1 cellular context compared by ENCODE assay signal in genomic region chr14:22554706-22555572, GRCh38.
A peak's percentile ranks its signal among the peaks of the same experiment; 100 is the strongest.
TF ChIP-seq lines count a peak whose summit lies in the region.

No MANE protein-coding gene starts in this region.

TF ChIP-seq in GM12878, 131 proteins besides CTCF, POLR2A, EP300 and RAD21:
- TF ChIP-seq NR2C1 (IDR thresholded peaks at IDR 0.05) (0 out of 2 replicates have a peak, but pooled peaks have one; percentile 15), PAX5 (IDR thresholded peaks at IDR 0.05; ENCODE audit: borderline replicate concordance, low read depth, low read length) (no peak), MEF2A (IDR thresholded peaks at IDR 0.05; ENCODE audit: insufficient read depth, low read depth, low read length) (no peak), TARDBP (IDR thresholded peaks at IDR 0.05; ENCODE audit: borderline replicate concordance) (no peak), SREBF1 (IDR thresholded peaks at IDR 0.05; ENCODE audit: low read length) (no peak), BCL3 (IDR thresholded peaks at IDR 0.05; ENCODE audit: borderline replicate concordance, insufficient read depth, low read depth, low read length, poor library complexity, severe bottlenecking) (no peak), NR2F1 (conservative IDR thresholded peaks at IDR 0.05) (peak; percentile 55), MEF2B (IDR thresholded peaks at IDR 0.05; ENCODE audit: partially characterized antibody, poor library complexity, severe bottlenecking) (peak; percentile 94), SREBF2 (IDR thresholded peaks at IDR 0.05; ENCODE audit: low read length) (no peak), ZNF592 (IDR thresholded peaks at IDR 0.05) (peak; percentile 79), CBX3 (IDR thresholded peaks at IDR 0.05; ENCODE audit: borderline replicate concordance, low read depth) (no peak), PRDM15 (CRISPR knock-in tag; IDR thresholded peaks at IDR 0.05) (0 out of 2 replicates have a peak, but pooled peaks have one; percentile 26), ATF2 (IDR thresholded peaks at IDR 0.05; ENCODE audit: low read length) (no peak), CBX5 (IDR thresholded peaks at IDR 0.05; ENCODE audit: low read depth) (no peak), ZNF687 (IDR thresholded peaks at IDR 0.05) (peak; percentile 92), BHLHE40 (IDR thresholded peaks at IDR 0.05; ENCODE audit: borderline replicate concordance in 1 of 2, low read depth in 2 of 2, low read length in 1 of 2) (peak in 1 of 2 experiments; percentile 61; a peak in 2 of 4 replicates), SUPT20H (IDR thresholded peaks at IDR 0.05; ENCODE audit: borderline replicate concordance, control insufficient read depth, low read depth, low read length) (no peak), BMI1 (IDR thresholded peaks at IDR 0.05; ENCODE audit: borderline replicate concordance) (no peak)
